Comparison of ENCODE assay signal across 1 cellular context in genomic region chr3:187843654-187844053, GRCh38.
TF ChIP-seq lines count a peak whose summit lies in the region.

No MANE protein-coding gene starts in this region.

TF ChIP-seq in SK-N-SH, 30 proteins besides CTCF, POLR2A, EP300 and RAD21 (continued from another document):
- TF ChIP-seq ZBTB33 (IDR thresholded peaks at IDR 0.05; ENCODE audit: borderline replicate concordance, low read depth) (no peak), FOXJ3 (CRISPR knock-in tag; IDR thresholded peaks at IDR 0.05) (no peak), SIN3A (IDR thresholded peaks at IDR 0.05; ENCODE audit: borderline replicate concordance, low read depth, low read length) (no peak), RXRA (IDR thresholded peaks at IDR 0.05; ENCODE audit: borderline replicate concordance, low read depth) (no peak)
